In genomic region chr2:148874868-148875341, GRCh38 we compare ENCODE assay signal across 8 cellular contexts. TPM values are rescaled to one million over a fixed set of nuclear protein-coding genes. Genes with fewer than 3 reads are reported as not detected.
DNase-seq lines count a peak whose midpoint lies in the region; ATAC-seq and TF ChIP-seq lines count a peak whose summit lies in the region.

TSS of gene KIF5C (plus strand) at chr2:148875227. CDS start at chr2:148875618, 391 bp downstream.

- peak within 1 kb of the TSS; percentile 19 for H2AFZ ChIP-seq in neural progenitor cell (replicated peaks)

- CTCF ChIA-PET in Caco-2 (lab: Charles Lee): no interaction called here

- peaks cover 8% of the 10 kb centered on the region for H3K79me2 ChIP-seq in neural progenitor cell (ENCODE audit: low read depth)

- H3K4me1 Mint-ChIP-seq in Caco-2 (ENCODE audit: low read depth, unreplicated experiment): no peaks in the 10 kb centered on the region
- peaks cover 21% of the 10 kb centered on the region for H3K4me1 Mint-ChIP-seq in neural progenitor cell

- H3F3A ChIP-seq in neural progenitor cell (ENCODE audit: low read depth): peaks cover 41% of the 10 kb centered on the region

- peak within 1 kb of the TSS; percentile 33 for H3K4me3 ChIP-seq in Caco-2 (ENCODE audit: low read depth, low read length)
- peak within 1 kb of the TSS; percentile 68 for H3K4me3 ChIP-seq in HUES6 (ENCODE audit: low read depth, low read length)
- no peak within 1 kb of the TSS for H3K4me3 ChIP-seq in fibroblast of villous mesenchyme (ENCODE audit: low read depth, low read length)
- peak within 1 kb of the TSS; percentile 69 for H3K4me3 ChIP-seq in neural progenitor cell
- peak within 1 kb of the TSS; percentile 36 to 61 for H3K4me3 ChIP-seq in stomach smooth muscle (ENCODE audit: low read length in 2 of 2)

- H3K4me1 ChIP-seq in Caco-2: 0 out of 2 replicates have a peak, but pooled peaks cover 6% of the 10 kb centered on the region
- peaks cover 12% of the 10 kb centered on the region for H3K4me1 ChIP-seq in HUES6 (ENCODE audit: control insufficient read depth, insufficient read depth, low read length)
- peaks cover 28% of the 10 kb centered on the region for H3K4me1 ChIP-seq in neural progenitor cell
- H3K4me1 ChIP-seq in stomach smooth muscle (ENCODE audit: control insufficient read depth, insufficient read depth, low read length): peaks cover 11% of the 10 kb centered on the region

- H3K27ac Mint-ChIP-seq in Caco-2 (ENCODE audit: unreplicated experiment) (no peak within 1 kb of the TSS), neural progenitor cell (peak within 1 kb of the TSS; percentile 76)

- H3K9me3 ChIP-seq in Caco-2: 0 out of 2 replicates have a peak, but pooled peaks cover 10% of the 10 kb centered on the region
- no peaks in the 10 kb centered on the region; the same call in 1 of the 2 replicates for H3K9me3 ChIP-seq in HUES6 (ENCODE audit: control insufficient read depth, insufficient read depth, low read depth, low read length)
- H3K9me3 ChIP-seq in neural progenitor cell (ENCODE audit: low read depth): no peaks in the 10 kb centered on the region
- no peaks in the 10 kb centered on the region for H3K9me3 ChIP-seq in stomach smooth muscle (ENCODE audit: control insufficient read depth in 2 of 2, low read length in 2 of 2)

- H3K27me3 ChIP-seq in Caco-2 (replicated peaks; ENCODE audit: control insufficient read depth, insufficient read depth, low read length) (peaks cover 4% of the 10 kb centered on the region), HUES6 (ENCODE audit: control insufficient read depth, insufficient read depth, low read length) (peaks cover 15% of the 10 kb centered on the region), neural progenitor cell (peaks cover 4% of the 10 kb centered on the region), stomach smooth muscle (ENCODE audit: control insufficient read depth in 1 of 2, insufficient read depth in 2 of 2, low read length in 2 of 2) (peaks cover 16 to 28% of the 10 kb centered on the region in 2 donors)

- DNase-seq in Caco-2: peak; percentile 92 to 95
- DNase-seq in RPMI7951 (ENCODE audit: low read depth): peak; percentile 78
- peak; percentile 94 for DNase-seq in activated effector memory CD4-positive, alpha-beta T cell treated with anti-CD3 and anti-CD28 coated beads, Interleukin-2, amount 50 U/mL, for 16 hours
- peak; percentile 60 for DNase-seq in fibroblast of villous mesenchyme (ENCODE audit: low read depth)
- DNase-seq in neural progenitor cell (ENCODE audit: low spot score): peak; percentile 96

- H3K9me3 Mint-ChIP-seq in Caco-2 (ENCODE audit: unreplicated experiment): peaks cover 2% of the 10 kb centered on the region
- H3K9me3 Mint-ChIP-seq in neural progenitor cell: peaks cover 3% of the 10 kb centered on the region

- H3K36me3 ChIP-seq in Caco-2 (ENCODE audit: control insufficient read depth, insufficient read depth, low read length): no peaks in the 10 kb centered on the region
- H3K36me3 ChIP-seq in HUES6 (ENCODE audit: control insufficient read depth, insufficient read depth, low read length): peaks cover 4% of the 10 kb centered on the region; the same call in 1 of the 2 replicates
- H3K36me3 ChIP-seq in neural progenitor cell: no peaks in the 10 kb centered on the region
- H3K36me3 ChIP-seq in stomach smooth muscle (ENCODE audit: control insufficient read depth in 2 of 2, insufficient read depth in 2 of 2, low read length in 2 of 2): no peaks in the 10 kb centered on the region

- peak within 1 kb of the TSS; percentile 74 for H3K4me3 Mint-ChIP-seq in Caco-2 (ENCODE audit: unreplicated experiment)
- peak within 1 kb of the TSS; percentile 95 for H3K4me3 Mint-ChIP-seq in neural progenitor cell

- TF ChIP-seq CTCF in Caco-2 (IDR thresholded peaks at IDR 0.05; ENCODE audit: insufficient read depth in 1 of 2, low read depth in 1 of 2, low read length in 1 of 2, severe bottlenecking in 1 of 2, unreplicated experiment in 1 of 2) (no peak), fibroblast of villous mesenchyme (IDR thresholded peaks at IDR 0.05; ENCODE audit: insufficient read depth, low read depth, low read length) (no peak), neural progenitor cell (IDR thresholded peaks at IDR 0.05) (no peak)

- intact Hi-C loops in Caco-2 (cut with micrococcal nuclease; ENCODE audit: unreplicated experiment): loop anchor here (1.0 to 2.0 kb wide), 2 partner anchors 128 to 230 kb away; partner anchors contain the start of gene EPC2

- BruUV-seq in Caco-2 (replicated peaks; lab: Mats Ljungman, UMichigan): no TSS peak

- peak within 1 kb of the TSS; percentile 82 for H3K9ac ChIP-seq in HUES6 (ENCODE audit: low read length)
- peak within 1 kb of the TSS; percentile 45 for H3K9ac ChIP-seq in neural progenitor cell
- no peak within 1 kb of the TSS for H3K9ac ChIP-seq in stomach smooth muscle (ENCODE audit: low read length in 2 of 2)

- H3K27me3 Mint-ChIP-seq in Caco-2 (ENCODE audit: insufficient read depth, unreplicated experiment): peaks cover 18% of the 10 kb centered on the region
- peaks cover 2% of the 10 kb centered on the region for H3K27me3 Mint-ChIP-seq in neural progenitor cell (ENCODE audit: insufficient read depth, low read depth)

- H3K4me2 ChIP-seq in neural progenitor cell: peak within 1 kb of the TSS; percentile 89

- POLR2A ChIA-PET in Caco-2 (lab: Charles Lee): no interaction called here

- H3K36me3 Mint-ChIP-seq in Caco-2 (ENCODE audit: insufficient read depth, unreplicated experiment) (no peaks in the 10 kb centered on the region), neural progenitor cell (peaks cover 15% of the 10 kb centered on the region)

- H4K20me1 ChIP-seq in neural progenitor cell (ENCODE audit: low read depth): peaks cover 31% of the 10 kb centered on the region

- H3K27ac ChIP-seq in HUES6 (ENCODE audit: low read depth, low read length) (peak within 1 kb of the TSS; percentile 31; the same call in 1 of the 2 replicates), neural progenitor cell (peak within 1 kb of the TSS; percentile 20), stomach smooth muscle (ENCODE audit: low read length) (no peak within 1 kb of the TSS)

- peak; percentile 96 for ATAC-seq in GM21515 (IDR thresholded peaks at IDR 0.05; ENCODE audit: unreplicated experiment)

RNA-seq across cellular contexts. Expression of gene KIF5C, which starts in this region (rescaled TPM):
- 1.1 and 1.5 TPM in 2 replicates for total RNA-seq in Caco-2 (2022)
- total RNA-seq in RPMI7951 (2014; rRNA removed; shearing (Covaris generic)): 0.12 and 0.29 TPM in 2 replicates
- total RNA-seq in fibroblast of villous mesenchyme: under 0.01 TPM in 2 replicates
- 53.0 and 63.1 TPM in 2 replicates for total RNA-seq in neural progenitor cell (ENCODE audit: low replicate concordance)

Comparison
In these comparisons a context has a peak if more than half of its experiments do, and no peak if none do; other contexts are left out.
1. RNA of gene KIF5C (total RNA-seq): 53.0 to 63.1 TPM in neural progenitor cell; 1.1 to 1.5 TPM in Caco-2, 0.12 to 0.29 TPM in RPMI7951 and under 0.01 TPM in fibroblast of villous mesenchyme; every median in the first group is over 10 times any median in the second.
2. Peak in DNase-seq in RPMI7951; RNA of the gene not detected or under 1 TPM.
3. Peak in DNase-seq in fibroblast of villous mesenchyme; RNA of the gene not detected or under 1 TPM.
4. H3K9ac ChIP-seq: peak in HUES6 (single experiment) and neural progenitor cell (single experiment); none in stomach smooth muscle (0 of 2).
5. Peak in every context shown above with its lines, with median percentiles within 50 percentile points of each other: DNase-seq.